22 cellular contexts compared by ENCODE assay signal in the genomic region with DNA sequence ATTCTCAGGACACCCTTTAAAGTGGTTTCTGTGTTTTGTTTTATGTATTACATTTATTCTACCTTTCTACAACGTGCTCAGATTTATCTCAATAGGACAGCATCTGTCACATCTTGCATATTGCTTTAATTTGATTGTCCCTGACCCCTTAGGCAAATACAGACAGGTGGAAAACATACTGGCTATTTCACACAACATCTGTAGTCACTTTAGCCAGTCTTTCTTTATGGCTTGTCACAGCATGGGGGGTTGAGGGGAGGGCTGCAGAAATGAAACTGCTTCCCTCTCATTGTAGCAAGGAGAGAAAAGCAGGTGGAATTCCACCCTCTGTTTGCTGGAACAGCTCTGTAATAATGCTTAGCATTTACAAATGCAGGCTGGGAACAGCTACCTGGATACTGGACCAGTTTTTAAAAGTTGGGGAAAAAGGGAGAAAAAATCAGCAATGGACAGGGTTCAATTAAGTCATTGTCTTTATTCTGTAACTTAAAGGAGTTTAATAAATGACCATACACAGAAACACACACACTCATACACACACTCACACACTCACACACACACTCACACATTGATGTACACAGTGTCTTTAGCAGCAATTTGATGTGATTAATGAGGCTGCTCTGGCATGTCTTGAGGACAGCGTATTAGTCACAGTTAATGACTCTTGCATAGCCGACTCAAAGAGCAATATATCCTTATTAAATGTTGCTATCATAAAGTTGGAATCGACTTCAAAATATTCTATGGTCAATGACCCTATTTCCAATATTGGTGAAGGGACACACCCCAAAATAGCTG.
DNase-seq lines count a peak whose midpoint lies in the region; ATAC-seq and TF ChIP-seq lines count a peak whose summit lies in the region.
"Had no signal": no experiment of that assay in that cellular context is flagged by ENCODE, and none has a peak within 500 bp of the region (broad histone marks: within the 10 kb centered on the region; RNA-seq: fewer than 3 reads in every experiment).

No MANE protein-coding gene starts in this region.

- H3K27me3 ChIP-seq in mammary epithelial cell (ENCODE audit: insufficient read depth, low read length) = no peaks in the 10 kb centered on the region
- H3K27me3 ChIP-seq in breast epithelium = no peaks in the 10 kb centered on the region
- no peaks in the 10 kb centered on the region for H3K27me3 ChIP-seq in CD4-positive, alpha-beta memory T cell (ENCODE audit: insufficient read depth, low read length)
- no peaks in the 10 kb centered on the region for H3K27me3 ChIP-seq in upper lobe of left lung
- H3K27me3 ChIP-seq: body of pancreas, right atrium auricular region, vagina had no signal

- peaks cover 2% of the 10 kb centered on the region for H3K4me1 ChIP-seq in mammary epithelial cell (ENCODE audit: insufficient read depth, low read length)
- no peaks in the 10 kb centered on the region for H3K4me1 ChIP-seq in breast epithelium
- H3K4me1 ChIP-seq in CD4-positive, alpha-beta memory T cell (ENCODE audit: insufficient read depth, low read length) = no peaks in the 10 kb centered on the region
- H3K4me1 ChIP-seq in upper lobe of left lung = no peaks in the 10 kb centered on the region
- H3K4me1 ChIP-seq: body of pancreas, right atrium auricular region, vagina had no signal

- peaks cover 3% of the 10 kb centered on the region for H3K9me3 ChIP-seq in mammary epithelial cell (replicated peaks; ENCODE audit: insufficient read depth, low read length)
- H3K9me3 ChIP-seq in breast epithelium = no peaks in the 10 kb centered on the region
- H3K9me3 ChIP-seq in CD4-positive, alpha-beta memory T cell (ENCODE audit: control insufficient read depth in 1 of 2, low read length in 2 of 2) = no peaks in the 10 kb centered on the region
- H3K9me3 ChIP-seq in upper lobe of left lung = no peaks in the 10 kb centered on the region
- H3K9me3 ChIP-seq: body of pancreas, right atrium auricular region, vagina had no signal

- no peaks in the 10 kb centered on the region for H3K4me1 Mint-ChIP-seq in CD4-positive, alpha-beta memory T cell
- H3K4me1 Mint-ChIP-seq: CD8-positive, alpha-beta memory T cell; stimulated activated naive CD8-positive, alpha-beta T cell treated with anti-CD3 and anti-CD28 coated beads, Interleukin-15, amount 100 ng/mL, for 72 hours had no signal

- DNase-seq in mammary epithelial cell (peak; percentile 56), breast epithelium (ENCODE audit: low spot score in 2 of 2) (no peak), NCI-H748 (lab: John Stamatoyannopoulos, UW; ENCODE audit: unreplicated experiment) (peak; percentile 98), epithelial cell of esophagus (ENCODE audit: low read depth) (peak; percentile 80), upper lobe of left lung (no peak), dermis blood vessel endothelial cell (no peak)
- no peak for DNase-seq in CD4-positive, alpha-beta memory T cell
- DNase-seq: ACHN; activated CD4-positive, alpha-beta T cell treated with anti-CD3 and anti-CD28 coated beads, Interleukin-2, amount 50 U/mL, for 1 hour; activated naive CD4-positive, alpha-beta T cell treated with anti-CD3 and anti-CD28 coated beads, Interleukin-2, amount 50 U/mL, for 16 hours; body of pancreas; CD8-positive, alpha-beta memory T cell; cortex of kidney; GOT3; mesendoderm; PC-9; stimulated activated CD4-positive, alpha-beta T cell treated with anti-CD3 and anti-CD28 coated beads, Interleukin-15, amount 100 ng/mL, for 24 hours; stimulated activated naive CD8-positive, alpha-beta T cell treated with anti-CD3 and anti-CD28 coated beads, Interleukin-15, amount 100 ng/mL, for 72 hours had no signal

- no peaks in the 10 kb centered on the region for H4K20me1 ChIP-seq in mammary epithelial cell (ENCODE audit: insufficient read depth, low read length)

- 43% methylated on average over 4 of the region's 4 CpGs for WGBS in mammary epithelial cell (ENCODE audit: low coverage, missing lambda C conversion rate)
- 66 to 68% methylated on average over 4 of the region's 4 CpGs for WGBS in upper lobe of left lung, 2 donors

- TF ChIP-seq POLR2A in breast epithelium (IDR thresholded peaks at IDR 0.05) (no peak), upper lobe of left lung (IDR thresholded peaks at IDR 0.05) (no peak)

- BruUV-seq in mammary epithelial cell (replicated peaks; lab: Mats Ljungman, UMichigan) = no TSS peak

- no peak overlapping the region for H3K4me2 ChIP-seq in mammary epithelial cell (ENCODE audit: insufficient read depth, low read depth, low read length)
- H3K4me2 ChIP-seq: PC-9 had no signal

- H3K4me3 ChIP-seq in mammary epithelial cell (replicated peaks in 1 of 3; ENCODE audit: insufficient read depth in 1 of 3, low read depth in 2 of 3, low read length in 3 of 3) = no peak overlapping the region
- no peak overlapping the region for H3K4me3 ChIP-seq in breast epithelium
- no peak overlapping the region for H3K4me3 ChIP-seq in epithelial cell of esophagus (ENCODE audit: low read length)
- no peak overlapping the region for H3K4me3 ChIP-seq in CD4-positive, alpha-beta memory T cell (ENCODE audit: low read length in 2 of 2)
- H3K4me3 ChIP-seq in upper lobe of left lung = no peak overlapping the region
- H3K4me3 ChIP-seq: body of pancreas, PC-9, right atrium auricular region, vagina had no signal

- H3K27me3 Mint-ChIP-seq in CD4-positive, alpha-beta memory T cell = no peaks in the 10 kb centered on the region
- H3K27me3 Mint-ChIP-seq: CD8-positive, alpha-beta memory T cell; natural killer cell treated with Interleukin-12 subunit alpha and Interleukin-12 subunit beta and Interleukin-15 and Interleukin-18, amount 100 ng/mL, for 72 hours; stimulated activated naive CD8-positive, alpha-beta T cell treated with anti-CD3 and anti-CD28 coated beads, Interleukin-15, amount 100 ng/mL, for 72 hours had no signal

- H3K36me3 ChIP-seq in mammary epithelial cell (ENCODE audit: insufficient read depth, low read length) = no peaks in the 10 kb centered on the region
- H3K36me3 ChIP-seq in breast epithelium = no peaks in the 10 kb centered on the region
- no peaks in the 10 kb centered on the region for H3K36me3 ChIP-seq in CD4-positive, alpha-beta memory T cell (ENCODE audit: insufficient read depth, low read length)
- H3K36me3 ChIP-seq in upper lobe of left lung = no peaks in the 10 kb centered on the region
- H3K36me3 ChIP-seq: right atrium auricular region, vagina had no signal

- in situ Hi-C loops in mammary epithelial cell (cut with MboI; ENCODE audit: low sequenced_read_pairs in 2 of 2) = no loop called here

- no peak overlapping the region for H3K9ac ChIP-seq in mammary epithelial cell (ENCODE audit: insufficient read depth, low read length)

- no peak overlapping the region for H3K27ac Mint-ChIP-seq in CD4-positive, alpha-beta memory T cell
- H3K27ac Mint-ChIP-seq: CD8-positive, alpha-beta memory T cell; natural killer cell treated with Interleukin-12 subunit alpha and Interleukin-12 subunit beta and Interleukin-15 and Interleukin-18, amount 100 ng/mL, for 72 hours; stimulated activated naive CD8-positive, alpha-beta T cell treated with anti-CD3 and anti-CD28 coated beads, Interleukin-15, amount 100 ng/mL, for 72 hours had no signal

- H3K27ac ChIP-seq in mammary epithelial cell (ENCODE audit: insufficient read depth, low read depth, low read length) (no peak overlapping the region), breast epithelium (no peak overlapping the region), upper lobe of left lung (no peak overlapping the region)
- H3K27ac ChIP-seq in CD4-positive, alpha-beta memory T cell (ENCODE audit: low read depth, low read length) = no peak overlapping the region
- H3K27ac ChIP-seq: body of pancreas, PC-9, right atrium auricular region, vagina had no signal

- dilution Hi-C loops in mammary epithelial cell (cut with HindIII; ENCODE audit: low sequenced_read_pairs) = no loop called here

- no peak overlapping the region for H2AFZ ChIP-seq in mammary epithelial cell (ENCODE audit: low read depth, low read length)
- H2AFZ ChIP-seq: PC-9 had no signal

- H3K36me3 Mint-ChIP-seq in CD4-positive, alpha-beta memory T cell = no peaks in the 10 kb centered on the region
- H3K36me3 Mint-ChIP-seq: CD8-positive, alpha-beta memory T cell; natural killer cell treated with Interleukin-12 subunit alpha and Interleukin-12 subunit beta and Interleukin-15 and Interleukin-18, amount 100 ng/mL, for 72 hours had no signal

- no peak for TF ChIP-seq CTCF in mammary epithelial cell (conservative IDR thresholded peaks at IDR 0.05 in 1 of 2, IDR thresholded peaks at IDR 0.05 in 1 of 2; ENCODE audit: extremely low read depth in 1 of 2, insufficient read depth in 1 of 2, low read depth in 1 of 2, low read length in 2 of 2)
- TF ChIP-seq CTCF in breast epithelium (IDR thresholded peaks at IDR 0.05) = no peak
- no peak for TF ChIP-seq CTCF in epithelial cell of esophagus (IDR thresholded peaks at IDR 0.05; ENCODE audit: insufficient read depth, low read depth, low read length, missing control alignments)
- TF ChIP-seq CTCF in upper lobe of left lung (IDR thresholded peaks at IDR 0.05) = no peak

- CTCF ChIA-PET in mammary epithelial cell (lab: Charles Lee; ENCODE audit: low non-redundant PET) = no interaction called here
- CTCF ChIA-PET in CD4-positive, alpha-beta memory T cell (lab: Charles Lee; ENCODE audit: partially characterized antibody) = no interaction called here

- H3K79me2 ChIP-seq in mammary epithelial cell (ENCODE audit: insufficient read depth, low read length) = no peaks in the 10 kb centered on the region

- TF ChIP-seq EP300 in upper lobe of left lung (IDR thresholded peaks at IDR 0.05) = no peak

- intact Hi-C loops in mammary epithelial cell (cut with micrococcal nuclease) (no loop called here), breast epithelium (cut with DNase I; ENCODE audit: low total_unique reads) (no loop called here)
- intact Hi-C loops in CD4-positive, alpha-beta memory T cell (cut with micrococcal nuclease) = no loop called here

- POLR2A ChIA-PET in CD4-positive, alpha-beta memory T cell (lab: Charles Lee; ENCODE audit: partially characterized antibody) = no interaction called here

- peaks cover 0 to 3% (median 0%) of the 10 kb centered on the region in 8 donors for H3K9me3 Mint-ChIP-seq in CD4-positive, alpha-beta memory T cell

- no peak overlapping the region for H3K4me3 Mint-ChIP-seq in CD4-positive, alpha-beta memory T cell
- H3K4me3 Mint-ChIP-seq: CD8-positive, alpha-beta memory T cell; natural killer cell treated with Interleukin-12 subunit alpha and Interleukin-12 subunit beta and Interleukin-15 and Interleukin-18, amount 100 ng/mL, for 72 hours; stimulated activated naive CD8-positive, alpha-beta T cell treated with anti-CD3 and anti-CD28 coated beads, Interleukin-15, amount 100 ng/mL, for 72 hours had no signal

- ATAC-seq in upper lobe of left lung (ENCODE audit: low FRiP score in 2 of 2) (no peak), GM18520 (IDR thresholded peaks at IDR 0.05; ENCODE audit: unreplicated experiment) (no peak)
- ATAC-seq: body of pancreas; natural killer cell treated with Interleukin-12 subunit alpha and Interleukin-12 subunit beta and Interleukin-15 and Interleukin-18, amount 100 ng/mL, for 72 hours; stimulated activated naive CD8-positive, alpha-beta T cell treated with anti-CD3 and anti-CD28 coated beads, Interleukin-15, amount 100 ng/mL, for 72 hours had no signal

Comparison
In these comparisons a context has a peak if more than half of its experiments do, and no peak if none do; other contexts are left out.
1. DNase-seq: peak in mammary epithelial cell (single experiment), NCI-H748 (single experiment) and epithelial cell of esophagus (single experiment); none in breast epithelium (0 of 2), CD4-positive, alpha-beta memory T cell (0 of 5), upper lobe of left lung (0 of 2) and dermis blood vessel endothelial cell (single experiment).